21 cellular contexts compared by ENCODE assay signal in genomic region chr10:6494452-6494839, GRCh38.
DNase-seq lines count a peak whose midpoint lies in the region; ATAC-seq, FAIRE-seq and TF ChIP-seq lines count a peak whose summit lies in the region.
"Had no signal": no experiment of that assay in that cellular context is flagged by ENCODE, and none has a peak within 500 bp of the region (broad histone marks: within the 10 kb centered on the region; RNA-seq: fewer than 3 reads in every experiment).

No MANE protein-coding gene starts in this region.

- ATAC-seq in CD4-positive, alpha-beta T cell (ENCODE audit: poor library complexity) = no peak
- ATAC-seq in GM12878 (no peak), GM18502 (IDR thresholded peaks at IDR 0.05; ENCODE audit: poor library complexity, unreplicated experiment) (no peak), GM18511 (IDR thresholded peaks at IDR 0.05; ENCODE audit: unreplicated experiment) (no peak)

- H3K4me1 ChIP-seq in GM12878 (ENCODE audit: control insufficient read depth, insufficient read depth, low read length) (no peaks in the 10 kb centered on the region), spleen (peaks cover 0 to 72% (median 22%) of the 10 kb centered on the region in 6 donors)

- in situ Hi-C loops in GM12878 (cut with MboI) = no loop called here

- POLR2A ChIA-PET in CD4-positive, alpha-beta T cell (lab: Charles Lee) = interaction anchor here (1.0 to 2.8 kb wide), 5 partner anchors 10 to 84 kb away, joined by 3 to 13 read pairs (median 4); no protein-coding TSS in a partner anchor
- POLR2A ChIA-PET in GM12878 (lab: Charles Lee) = interaction anchor here (1.3 to 1.6 kb wide), 3 partner anchors 10 to 83 kb away, joined by 3 to 4 read pairs (median 4); no protein-coding TSS in a partner anchor

- H3K4me3 Mint-ChIP-seq in CD4-positive, alpha-beta T cell = no peak overlapping the region
- H3K4me3 Mint-ChIP-seq: HFFc6 had no signal

- H3K4me2 ChIP-seq in GM12878 (ENCODE audit: control insufficient read depth, insufficient read depth) = no peak overlapping the region

- H4K20me1 ChIP-seq in GM12878 (ENCODE audit: control insufficient read depth, insufficient read depth) = no peaks in the 10 kb centered on the region; the same call in 1 of the 2 replicates

- SMC1A ChIA-PET in GM12878 (lab: Charles Lee; ENCODE audit: uncharacterized antibody, unreplicated experiment) = interaction anchor here (1.2 to 9.8 kb wide), 9 partner anchors 14 to 87 kb away, joined by 4 to 92 read pairs (median 6); no protein-coding TSS in a partner anchor

- CTCF ChIA-PET in CD4-positive, alpha-beta T cell (lab: Charles Lee) = interaction anchor here (1.2 to 2.4 kb wide), 3 partner anchors 20 to 86 kb away, joined by 4 to 12 read pairs (median 4); no protein-coding TSS in a partner anchor
- CTCF ChIA-PET in GM12878 (lab: Yijun Ruan, JAX) = interaction anchor here (1.0 to 1.2 kb wide), 4 partner anchors 8 to 84 kb away, joined by 3 to 5 read pairs (median 4); no protein-coding TSS in a partner anchor

- H3K27ac ChIP-seq in CD4-positive, alpha-beta T cell (ENCODE audit: low read depth, low read length) = peak overlapping the region; percentile 66
- H3K27ac ChIP-seq in KOPT-K1 (ENCODE audit: low read depth, low read length, poor library complexity, severe bottlenecking) (peak overlapping the region; percentile 93), GM12878 (ENCODE audit: control insufficient read depth, insufficient read depth) (no peak overlapping the region), spleen (peak overlapping the region in 7 of 8 donors; percentile 3 to 82 (median 51))

- H3K36me3 Mint-ChIP-seq in CD4-positive, alpha-beta T cell (ENCODE audit: low read depth) = peaks cover 50% of the 10 kb centered on the region

- TF ChIP-seq CTCF in CD4-positive, alpha-beta T cell (IDR thresholded peaks at IDR 0.05) = no peak
- no peak for TF ChIP-seq CTCF in GM12878 (IDR thresholded peaks at IDR 0.05 in 2 of 3, conservative IDR thresholded peaks at IDR 0.05 in 1 of 3; ENCODE audit: control insufficient read depth in 2 of 3, extremely low read depth in 1 of 3, insufficient read depth in 1 of 3, low read depth in 3 of 3, low read length in 3 of 3)
- no peak for TF ChIP-seq CTCF in spleen (IDR thresholded peaks at IDR 0.05 in 8 of 11, conservative IDR thresholded peaks at IDR 0.05 in 3 of 11)

- TF ChIP-seq POLR2A in GM12878 (IDR thresholded peaks at IDR 0.05; ENCODE audit: low read depth, low read length) (no peak), spleen (IDR thresholded peaks at IDR 0.05) (no peak)

- 25% methylated on average over 2 of the region's 2 CpGs for WGBS in GM12878 (ENCODE audit: insufficient coverage, insufficient replicate concordance, low lambda C conversion rate, missing lambda C conversion rate)
- 46 to 83% (median 61%) methylated on average over 2 of the region's 2 CpGs for WGBS in spleen, 5 donors

- no peaks in the 10 kb centered on the region for H3K27me3 ChIP-seq in CD4-positive, alpha-beta T cell (ENCODE audit: control insufficient read depth, insufficient read depth, low read length)
- H3K27me3 ChIP-seq in GM12878 (replicated peaks in 1 of 2; ENCODE audit: control insufficient read depth in 2 of 2, insufficient read depth in 2 of 2, low read length in 1 of 2) (peaks cover 0 to 2% of the 10 kb centered on the region in 2 experiments; a peak in 3 of 4 replicates), spleen (replicated peaks in 1 of 7) (no peaks in the 10 kb centered on the region)

- H3K36me3 ChIP-seq in KOPT-K1 (ENCODE audit: insufficient read depth, low read length) (peaks cover 80% of the 10 kb centered on the region), GM12878 (ENCODE audit: control insufficient read depth in 2 of 2, insufficient read depth in 2 of 2, low read length in 1 of 2) (no peaks in the 10 kb centered on the region), spleen (peaks cover 0 to 26% (median 0%) of the 10 kb centered on the region in 6 donors)

- BruUV-seq in GM12878 (replicated peaks; lab: Mats Ljungman, UMichigan) = TSS peak; percentile 71

- no peaks in the 10 kb centered on the region for H3K79me2 ChIP-seq in GM12878 (ENCODE audit: control insufficient read depth, insufficient read depth, low read length)

- TF ChIP-seq RAD21 in GM12878 (IDR thresholded peaks at IDR 0.05; ENCODE audit: insufficient read depth, low read depth, low read length) = no peak

- no peak overlapping the region for H3K4me3 ChIP-seq in GM12878
- no peak overlapping the region for H3K4me3 ChIP-seq in spleen

- no peak for DNase-seq in CD4-positive, alpha-beta T cell
- DNase-seq in GM12878 (ENCODE audit: low read depth, low spot score) (no peak), spleen (no peak), NCI-H2227 treated with DMSO at 0.1 percent for 48 hours (lab: John Stamatoyannopoulos, UW) (no peak)
- DNase-seq: ACHN, DMS53, H7, HFFc6, KG1, MV-4-11, NCI-H1417, NCI-H187 treated with DMSO at 0.1 percent for 48 hours, NCI-H226, NCI-H524, NCI-H82, OCI-M1, SIG-M5 had no signal

- intact Hi-C loops in CD4-positive, alpha-beta T cell (cut with DNase I, micrococcal nuclease) = loop anchor here (2.0 kb wide), 2 partner anchors 20 to 22 kb away; no protein-coding TSS in a partner anchor
- intact Hi-C loops in GM12878 (cut with micrococcal nuclease; ENCODE audit: unreplicated experiment) (no loop called here), spleen (cut with DNase I; ENCODE audit: low total_unique reads) (no loop called here)

- peaks cover 3% of the 10 kb centered on the region for H3K9me3 Mint-ChIP-seq in CD4-positive, alpha-beta T cell
- H3K9me3 Mint-ChIP-seq: HFFc6 had no signal

- no peak overlapping the region for H3K9ac ChIP-seq in GM12878 (ENCODE audit: control insufficient read depth, insufficient read depth, low read length)

- RAD21 ChIA-PET in GM12878 (lab: Charles Lee; ENCODE audit: unreplicated experiment) = interaction anchor here (1.7 to 5.9 kb wide), 2 partner anchors 20 to 68 kb away, joined by 8 to 40 read pairs; no protein-coding TSS in a partner anchor

- no peaks in the 10 kb centered on the region for H3K9me3 ChIP-seq in CD4-positive, alpha-beta T cell (ENCODE audit: control insufficient read depth, low read length)
- H3K9me3 ChIP-seq in KOPT-K1 (ENCODE audit: insufficient read depth, low read length, poor library complexity, severe bottlenecking) = peaks cover 4% of the 10 kb centered on the region
- no peaks in the 10 kb centered on the region; the same call in 2 of the 3 replicates for H3K9me3 ChIP-seq in GM12878 (replicated peaks; ENCODE audit: control insufficient read depth, insufficient read depth, low read length)
- no peaks in the 10 kb centered on the region for H3K9me3 ChIP-seq in spleen

- no peak overlapping the region for H2AFZ ChIP-seq in GM12878 (ENCODE audit: control insufficient read depth, low read depth, low read length)

- TF ChIP-seq EP300 in GM12878 (IDR thresholded peaks at IDR 0.05; ENCODE audit: borderline replicate concordance in 1 of 2, control insufficient read depth in 1 of 2, low read depth in 2 of 2, low read length in 2 of 2) = no peak

- H3K27ac Mint-ChIP-seq in CD4-positive, alpha-beta T cell = no peak overlapping the region
- H3K27ac Mint-ChIP-seq: HFFc6 had no signal

- no peak for FAIRE-seq in GM12878 (lab: Jason Lieb, UNC)
- FAIRE-seq: GM12892 had no signal

- H3K27me3 Mint-ChIP-seq in CD4-positive, alpha-beta T cell = no peaks in the 10 kb centered on the region

- peaks cover 31% of the 10 kb centered on the region for H3K4me1 Mint-ChIP-seq in CD4-positive, alpha-beta T cell (ENCODE audit: low read depth)

TF ChIP-seq in GM12878, 131 proteins besides CTCF, POLR2A, EP300 and RAD21 (continues in another document):
- TF ChIP-seq EGR1 (IDR thresholded peaks at IDR 0.05; ENCODE audit: borderline replicate concordance in 1 of 2, low read depth in 2 of 2, low read length in 2 of 2) (no peak), IRF5 (IDR thresholded peaks at IDR 0.05; ENCODE audit: borderline replicate concordance) (no peak), SUZ12 (IDR thresholded peaks at IDR 0.05; ENCODE audit: unreplicated experiment) (no peak), PRDM15 (CRISPR knock-in tag; IDR thresholded peaks at IDR 0.05) (no peak), MTA2 (IDR thresholded peaks at IDR 0.05; ENCODE audit: low read depth) (no peak), SP1 (IDR thresholded peaks at IDR 0.05; ENCODE audit: low read depth, low read length) (no peak), SMARCA5 (IDR thresholded peaks at IDR 0.05) (no peak)

Comparison
In these comparisons a context has a peak if more than half of its experiments do, and no peak if none do; other contexts are left out.
1. intact Hi-C loops: an anchor here in CD4-positive, alpha-beta T cell (2.0 kb wide); none called in GM12878 and spleen.